ENCODE assay signal across 8 cellular contexts in genomic region chr1:212610575-212610967, GRCh38. TPM values are rescaled to one million over a fixed set of nuclear protein-coding genes. Genes with fewer than 3 reads are reported as not detected.
A peak's percentile ranks its signal among the peaks of the same experiment; 100 is the strongest.
DNase-seq lines count a peak whose midpoint lies in the region; ATAC-seq and TF ChIP-seq lines count a peak whose summit lies in the region.

No MANE protein-coding gene starts in this region.

- H3K36me3 Mint-ChIP-seq in activated naive CD4-positive, alpha-beta T cell treated with anti-CD3 and anti-CD28 coated beads for 36 hours (ENCODE audit: low read depth): peaks cover 46% of the 10 kb centered on the region
- H3K36me3 Mint-ChIP-seq in activated B cell treated with CpG ODN at 0.5 μM for 24 hours (ENCODE audit: low read depth): peaks cover 8% of the 10 kb centered on the region
- peaks cover 9 to 14% of the 10 kb centered on the region in 2 donors for H3K36me3 Mint-ChIP-seq in stimulated activated naive B cell treated with anti-CD40 and anti-IgM and Interleukin-4, amounts not matched to agents 10 μg/mL and 1 μg/mL and 100 μg/mL, for 72 hours

- DNase-seq in activated naive CD4-positive, alpha-beta T cell treated with anti-CD3 and anti-CD28 coated beads for 36 hours: no peak
- DNase-seq in activated naive CD4-positive, alpha-beta T cell treated with anti-CD3 and anti-CD28 coated beads, Interleukin-2, amount 50 U/mL, for 16 hours: no peak
- DNase-seq in activated B cell treated with CpG ODN at 0.5 μM for 24 hours (no peak), germinal center (ENCODE audit: low spot score) (no peak), caudate nucleus (lab: John Stamatoyannopoulos, UW) (no peak)
- DNase-seq in stimulated activated naive B cell treated with anti-CD40 and anti-IgM and Interleukin-4, amounts not matched to agents 10 μg/mL and 1 μg/mL and 100 μg/mL, for 72 hours: no peak

- peak overlapping the region; percentile 70 for H3K27ac Mint-ChIP-seq in activated naive CD4-positive, alpha-beta T cell treated with anti-CD3 and anti-CD28 coated beads for 36 hours
- H3K27ac Mint-ChIP-seq in activated B cell treated with CpG ODN at 0.5 μM for 24 hours: no peak overlapping the region
- H3K27ac Mint-ChIP-seq in stimulated activated naive B cell treated with anti-CD40 and anti-IgM and Interleukin-4, amounts not matched to agents 10 μg/mL and 1 μg/mL and 100 μg/mL, for 72 hours: no peak overlapping the region

- no peaks in the 10 kb centered on the region for H3K9me3 Mint-ChIP-seq in activated naive CD4-positive, alpha-beta T cell treated with anti-CD3 and anti-CD28 coated beads for 36 hours
- no peaks in the 10 kb centered on the region for H3K9me3 Mint-ChIP-seq in activated B cell treated with CpG ODN at 0.5 μM for 24 hours
- no peaks in the 10 kb centered on the region for H3K9me3 Mint-ChIP-seq in stimulated activated naive B cell treated with anti-CD40 and anti-IgM and Interleukin-4, amounts not matched to agents 10 μg/mL and 1 μg/mL and 100 μg/mL, for 72 hours

- CTCF ChIA-PET in activated naive CD4-positive, alpha-beta T cell treated with anti-CD3 and anti-CD28 coated beads for 36 hours (lab: Charles Lee): interaction anchor here (3.0 kb wide), 1 partner anchor 20 kb away, joined by 14 read pairs; no protein-coding TSS in a partner anchor
- CTCF ChIA-PET in activated B cell treated with CpG ODN at 0.5 μM for 24 hours (lab: Charles Lee): interaction anchor here (0.9 kb wide), 1 partner anchor 155 kb away, joined by 3 read pairs; no protein-coding TSS in a partner anchor

- no peak overlapping the region for H3K27ac ChIP-seq in caudate nucleus (ENCODE audit: low read depth, low read length)

- H3K4me3 Mint-ChIP-seq in activated naive CD4-positive, alpha-beta T cell treated with anti-CD3 and anti-CD28 coated beads for 36 hours: peak overlapping the region; percentile 90
- peak overlapping the region; percentile 95 for H3K4me3 Mint-ChIP-seq in activated B cell treated with CpG ODN at 0.5 μM for 24 hours
- peak overlapping the region; percentile 56 to 93 for H3K4me3 Mint-ChIP-seq in stimulated activated naive B cell treated with anti-CD40 and anti-IgM and Interleukin-4, amounts not matched to agents 10 μg/mL and 1 μg/mL and 100 μg/mL, for 72 hours

- no peak for ATAC-seq in activated B cell treated with CpG ODN at 0.5 μM for 24 hours (ENCODE audit: low read depth)
- no peak for ATAC-seq in stimulated activated naive B cell treated with anti-CD40 and anti-IgM and Interleukin-4, amounts not matched to agents 10 μg/mL and 1 μg/mL and 100 μg/mL, for 72 hours (replicated peaks)
- ATAC-seq in HG03175 (IDR thresholded peaks at IDR 0.05; ENCODE audit: unreplicated experiment): no peak

- POLR2A ChIA-PET in activated B cell treated with CpG ODN at 0.5 μM for 24 hours (lab: Charles Lee): interaction anchor here (4.4 kb wide), 1 partner anchor 133 kb away, joined by 38 read pairs; no protein-coding TSS in a partner anchor

- H3K4me1 Mint-ChIP-seq in activated naive CD4-positive, alpha-beta T cell treated with anti-CD3 and anti-CD28 coated beads for 36 hours (ENCODE audit: low read depth): peaks cover 68% of the 10 kb centered on the region
- H3K4me1 Mint-ChIP-seq in activated B cell treated with CpG ODN at 0.5 μM for 24 hours: peaks cover 41% of the 10 kb centered on the region
- peaks cover 23 to 49% of the 10 kb centered on the region in 2 donors for H3K4me1 Mint-ChIP-seq in stimulated activated naive B cell treated with anti-CD40 and anti-IgM and Interleukin-4, amounts not matched to agents 10 μg/mL and 1 μg/mL and 100 μg/mL, for 72 hours

- H3K4me3 ChIP-seq in iPS-11a (ENCODE audit: low read depth, low read length): peak overlapping the region; percentile 91

- H3K27me3 Mint-ChIP-seq in activated naive CD4-positive, alpha-beta T cell treated with anti-CD3 and anti-CD28 coated beads for 36 hours (ENCODE audit: low read depth): peaks cover 25% of the 10 kb centered on the region
- H3K27me3 Mint-ChIP-seq in activated B cell treated with CpG ODN at 0.5 μM for 24 hours: peaks cover 15% of the 10 kb centered on the region
- peaks cover 35 to 47% of the 10 kb centered on the region in 2 donors for H3K27me3 Mint-ChIP-seq in stimulated activated naive B cell treated with anti-CD40 and anti-IgM and Interleukin-4, amounts not matched to agents 10 μg/mL and 1 μg/mL and 100 μg/mL, for 72 hours

- TF ChIP-seq CTCF in activated B cell treated with CpG ODN at 0.5 μM for 24 hours (IDR thresholded peaks at IDR 0.05): no peak

- intact Hi-C loops in activated naive CD4-positive, alpha-beta T cell treated with anti-CD3 and anti-CD28 coated beads for 36 hours (cut with micrococcal nuclease): no loop called here
- intact Hi-C loops in activated B cell treated with CpG ODN at 0.5 μM for 24 hours (cut with micrococcal nuclease): no loop called here

RNA-seq across cellular contexts. Expression of gene ATF3, which starts 2.0 kb away (rescaled TPM):
- 10 to 100 TPM; 67.4 to 67.7 TPM for total RNA-seq in activated naive CD4-positive, alpha-beta T cell treated with anti-CD3 and anti-CD28 coated beads for 36 hours
- total RNA-seq in activated B cell treated with CpG ODN at 0.5 μM for 24 hours: 13.1 and 16.8 TPM in 2 replicates
